ENCODE assay signal across 8 cellular contexts in genomic region chr1:112466078-112466660, GRCh38. TPM values are rescaled to one million over a fixed set of nuclear protein-coding genes. Genes with fewer than 3 reads are reported as not detected.
A peak's percentile ranks its signal among the peaks of the same experiment; 100 is the strongest.
DNase-seq lines count a peak whose midpoint lies in the region; ATAC-seq and TF ChIP-seq lines count a peak whose summit lies in the region.

No MANE protein-coding gene starts in this region.

- CTCF ChIA-PET in activated CD4-positive, alpha-beta T cell treated with anti-CD3 and anti-CD28 coated beads, Interleukin-2, amount 10 ng/mL, durations not matched to agents 7 days and 5 days (lab: Charles Lee), result interaction anchor here (0.6 to 7.0 kb wide), 17 partner anchors 9 to 566 kb away, joined by 3 to 34 read pairs (median 4); no protein-coding TSS in a partner anchor

- H3K27me3 Mint-ChIP-seq in activated CD4-positive, alpha-beta T cell treated with anti-CD3 and anti-CD28 coated beads, Interleukin-2, amount 10 ng/mL, durations not matched to agents 7 days and 5 days, result peaks cover 20% of the 10 kb centered on the region

- no peaks in the 10 kb centered on the region for H3K9me3 ChIP-seq in left lung

- ATAC-seq in GM19328 (IDR thresholded peaks at IDR 0.05; ENCODE audit: unreplicated experiment), result peak; percentile 84
- ATAC-seq in HG03460 (IDR thresholded peaks at IDR 0.05; ENCODE audit: unreplicated experiment), result peak; percentile 88
- ATAC-seq in left lung, result peak; percentile 85

- H3K4me1 ChIP-seq in left lung, result peaks cover 13 to 22% of the 10 kb centered on the region in 2 donors

- no peaks in the 10 kb centered on the region for H3K27me3 ChIP-seq in left lung

- H3K36me3 ChIP-seq in left lung, result no peaks in the 10 kb centered on the region

- H3K27ac ChIP-seq in coronary artery, result peak overlapping the region; percentile 52 to 81
- H3K27ac ChIP-seq in left lung, result peak overlapping the region; percentile 64 to 74

- H3K4me3 ChIP-seq in coronary artery (peak overlapping the region; percentile 67), left lung (peak overlapping the region in 1 of 2 donors; percentile 14)

- H3K27ac Mint-ChIP-seq in activated CD4-positive, alpha-beta T cell treated with anti-CD3 and anti-CD28 coated beads, Interleukin-2, amount 10 ng/mL, durations not matched to agents 7 days and 5 days, result peak overlapping the region; percentile 71

- TF ChIP-seq CTCF in coronary artery (IDR thresholded peaks at IDR 0.05) (peak; percentile 68), left lung (IDR thresholded peaks at IDR 0.05) (peak; percentile 72 to 88)

- H3K4me1 Mint-ChIP-seq in activated CD4-positive, alpha-beta T cell treated with anti-CD3 and anti-CD28 coated beads, Interleukin-2, amount 10 ng/mL, durations not matched to agents 7 days and 5 days, result peaks cover 16% of the 10 kb centered on the region

- no peaks in the 10 kb centered on the region for H3K9me3 Mint-ChIP-seq in activated CD4-positive, alpha-beta T cell treated with anti-CD3 and anti-CD28 coated beads, Interleukin-2, amount 10 ng/mL, durations not matched to agents 7 days and 5 days

- peak overlapping the region; percentile 70 for H3K4me3 Mint-ChIP-seq in activated CD4-positive, alpha-beta T cell treated with anti-CD3 and anti-CD28 coated beads, Interleukin-2, amount 10 ng/mL, durations not matched to agents 7 days and 5 days

- POLR2A ChIA-PET in activated CD4-positive, alpha-beta T cell treated with anti-CD3 and anti-CD28 coated beads, Interleukin-2, amount 10 ng/mL, durations not matched to agents 7 days and 5 days (lab: Charles Lee), result no interaction called here

- H3K36me3 Mint-ChIP-seq in activated CD4-positive, alpha-beta T cell treated with anti-CD3 and anti-CD28 coated beads, Interleukin-2, amount 10 ng/mL, durations not matched to agents 7 days and 5 days (ENCODE audit: low read depth), result no peaks in the 10 kb centered on the region

- peak; percentile 26 to 94 (median 90) for DNase-seq in C1 segment of cervical spinal cord (lab: John Stamatoyannopoulos, UW)
- DNase-seq in NCI-H524 treated with DMSO at 0.1 percent for 48 hours (lab: John Stamatoyannopoulos, UW), result peak; percentile 33
- DNase-seq in activated CD4-positive, alpha-beta T cell treated with anti-CD3 and anti-CD28 coated beads, Interleukin-2, amount 10 ng/mL, durations not matched to agents 7 days and 5 days, result peak; percentile 89
- DNase-seq in coronary artery (ENCODE audit: low spot score), result peak; percentile 95
- DNase-seq in left lung, result peak; percentile 96 to 97
- peak; percentile 89 to 91 for DNase-seq in stimulated activated CD4-positive, alpha-beta T cell treated with anti-CD3 and anti-CD28 coated beads, Interleukin-2, amount 100 ng/mL, for 48 hours

- intact Hi-C loops in left lung (cut with DNase I), result loop anchor here in 1 of 2 donors (10.0 kb wide), 1 partner anchor 71 kb away; the partner anchor contains the start of gene CTTNBP2NL

RNA-seq across cellular contexts. Expression of gene WNT2B, which starts 42.6 kb away (rescaled TPM):
- not detected for total RNA-seq in activated CD4-positive, alpha-beta T cell treated with anti-CD3 and anti-CD28 coated beads, Interleukin-2, amount 10 ng/mL, durations not matched to agents 7 days and 5 days
- total RNA-seq in left lung, result 1 to 10 TPM; 4.5 to 5.3 TPM

Comparison
In these comparisons a context has a peak if more than half of its experiments do, and no peak if none do; other contexts are left out.
1. DNase-seq: peak in every context shown above with its lines; median percentile 96 in left lung; 95 in coronary artery; 90 in C1 segment of cervical spinal cord; 90 in stimulated activated CD4-positive, alpha-beta T cell treated with anti-CD3 and anti-CD28 coated beads, Interleukin-2, amount 100 ng/mL, for 48 hours; 89 in activated CD4-positive, alpha-beta T cell treated with anti-CD3 and anti-CD28 coated beads, Interleukin-2, amount 10 ng/mL, durations not matched to agents 7 days and 5 days; 33 in NCI-H524 treated with DMSO at 0.1 percent for 48 hours.
2. RNA of gene WNT2B, which starts 42.6 kb away (total RNA-seq): 4.5 to 5.3 TPM in left lung; not detected in activated CD4-positive, alpha-beta T cell treated with anti-CD3 and anti-CD28 coated beads, Interleukin-2, amount 10 ng/mL, durations not matched to agents 7 days and 5 days; every median in the first group is over 4 times any median in the second.
3. Peak in every context shown above with its lines, with median percentiles within 50 percentile points of each other: ATAC-seq.